Comparison of ENCODE assay signal across 22 cellular contexts in genomic region chr1:14961661-14962267, GRCh38.
DNase-seq lines count a peak whose midpoint lies in the region; ATAC-seq, FAIRE-seq and TF ChIP-seq lines count a peak whose summit lies in the region.
"Had no signal": no experiment of that assay in that cellular context is flagged by ENCODE, and none has a peak within 500 bp of the region (broad histone marks: within the 10 kb centered on the region; RNA-seq: fewer than 3 reads in every experiment).

No MANE protein-coding gene starts in this region.

- peak; percentile 47 to 57 for ATAC-seq in right cardiac atrium
- no peak for ATAC-seq in left ventricle myocardium superior
- ATAC-seq in natural killer cell treated with Interleukin-12 subunit alpha and Interleukin-12 subunit beta and Interleukin-15 and Interleukin-18, amount 100 ng/mL, for 72 hours: no peak
- no peak for ATAC-seq in GM21381 (IDR thresholded peaks at IDR 0.05; ENCODE audit: unreplicated experiment)
- ATAC-seq: natural killer cell, Right ventricle myocardium inferior, T-cell had no signal

- H3K9me3 ChIP-seq in right cardiac atrium (ENCODE audit: control insufficient read depth, low read length) (no peaks in the 10 kb centered on the region), spleen (peaks cover 0 to 4% (median 0%) of the 10 kb centered on the region in 8 donors)
- H3K9me3 ChIP-seq: esophagus squamous epithelium, MG63 had no signal

- no peaks in the 10 kb centered on the region for H3K9me3 Mint-ChIP-seq in natural killer cell treated with Interleukin-12 subunit alpha and Interleukin-12 subunit beta and Interleukin-15 and Interleukin-18, amount 100 ng/mL, for 72 hours
- H3K9me3 Mint-ChIP-seq: activated CD4-positive, alpha-beta T cell treated with anti-CD3 and anti-CD28 coated beads, Interleukin-2, amount 10 ng/mL, durations not matched to agents 24 days and 14 days; activated naive CD8-positive, alpha-beta T cell treated with anti-CD3 and anti-CD28 coated beads, Interleukin-2, amount 10 ng/mL, durations not matched to agents 7 days and 5 days; natural killer cell; T-cell had no signal

- H3K36me3 ChIP-seq in bronchial epithelial cell (ENCODE audit: control insufficient read depth, insufficient read depth, low read length) (peaks cover 6% of the 10 kb centered on the region), spleen (peaks cover 0 to 66% (median 16%) of the 10 kb centered on the region in 6 donors)

- no peaks in the 10 kb centered on the region for H3K36me3 Mint-ChIP-seq in natural killer cell treated with Interleukin-12 subunit alpha and Interleukin-12 subunit beta and Interleukin-15 and Interleukin-18, amount 100 ng/mL, for 72 hours
- H3K36me3 Mint-ChIP-seq: activated naive CD8-positive, alpha-beta T cell treated with anti-CD3 and anti-CD28 coated beads, Interleukin-2, amount 10 ng/mL, durations not matched to agents 7 days and 5 days; natural killer cell; T-cell had no signal

- H3K4me3 ChIP-seq in right cardiac atrium (ENCODE audit: low read length) (no peak overlapping the region), bronchial epithelial cell (ENCODE audit: low read depth, low read length) (no peak overlapping the region), spleen (no peak overlapping the region)
- H3K4me3 ChIP-seq: esophagus squamous epithelium, MG63 had no signal

- no peak overlapping the region for H3K4me3 Mint-ChIP-seq in natural killer cell treated with Interleukin-12 subunit alpha and Interleukin-12 subunit beta and Interleukin-15 and Interleukin-18, amount 100 ng/mL, for 72 hours
- H3K4me3 Mint-ChIP-seq: activated CD4-positive, alpha-beta T cell treated with anti-CD3 and anti-CD28 coated beads, Interleukin-2, amount 10 ng/mL, durations not matched to agents 24 days and 14 days; activated naive CD8-positive, alpha-beta T cell treated with anti-CD3 and anti-CD28 coated beads, Interleukin-2, amount 10 ng/mL, durations not matched to agents 7 days and 5 days; natural killer cell; T-cell had no signal

- peak in 1 of 3 donors; percentile 75 for DNase-seq in right cardiac atrium
- no peak for DNase-seq in left ventricle myocardium superior
- peak; percentile 47 for DNase-seq in NAMALWA (ENCODE audit: low spot score)
- peak; percentile 18 for DNase-seq in bronchial epithelial cell (ENCODE audit: low read depth)
- no peak for DNase-seq in spleen
- DNase-seq in natural killer cell treated with Interleukin-12 subunit alpha and Interleukin-12 subunit beta and Interleukin-15 and Interleukin-18, amount 100 ng/mL, for 72 hours (ENCODE audit: low spot score): no peak
- DNase-seq in NOMO-1 treated with dmso at 0.1 percent for 144 hours (lab: John Stamatoyannopoulos, UW; ENCODE audit: unreplicated experiment): no peak
- DNase-seq: activated CD4-positive, alpha-beta T cell treated with anti-CD3 and anti-CD28 coated beads, Interleukin-2, amount 10 ng/mL, durations not matched to agents 24 days and 14 days; activated CD8-positive, alpha-beta memory T cell treated with anti-CD3 and anti-CD28 coated beads, Interleukin-2, amount 50 U/mL, for 4 hours; activated naive CD8-positive, alpha-beta T cell treated with anti-CD3 and anti-CD28 coated beads, Interleukin-2, amount 10 ng/mL, durations not matched to agents 7 days and 5 days; effector memory CD4-positive, alpha-beta T cell; esophagus squamous epithelium; MG63; natural killer cell; NCI-H1930; NCI-H510A; stimulated activated CD4-positive, alpha-beta T cell treated with anti-CD3 and anti-CD28 coated beads, Interleukin-2, amount 100 ng/mL, for 24 hours; stimulated activated naive CD4-positive, alpha-beta T cell; T-cell had no signal

- WGBS in right cardiac atrium: 78% methylated on average over 3 of the region's 3 CpGs
- WGBS in spleen, 5 donors: 49 to 92% (median 69%) methylated on average over 3 of the region's 3 CpGs

- no peak for TF ChIP-seq POLR2A in spleen (IDR thresholded peaks at IDR 0.05)

- no peak overlapping the region for H3K27ac Mint-ChIP-seq in natural killer cell treated with Interleukin-12 subunit alpha and Interleukin-12 subunit beta and Interleukin-15 and Interleukin-18, amount 100 ng/mL, for 72 hours
- H3K27ac Mint-ChIP-seq: activated CD4-positive, alpha-beta T cell treated with anti-CD3 and anti-CD28 coated beads, Interleukin-2, amount 10 ng/mL, durations not matched to agents 24 days and 14 days; activated naive CD8-positive, alpha-beta T cell treated with anti-CD3 and anti-CD28 coated beads, Interleukin-2, amount 10 ng/mL, durations not matched to agents 7 days and 5 days; natural killer cell; T-cell had no signal

- peak; percentile 79 for FAIRE-seq in bronchial epithelial cell (lab: Jason Lieb, UNC)

- H3K4me1 ChIP-seq in right cardiac atrium (ENCODE audit: control insufficient read depth, insufficient read depth, low read length): no peaks in the 10 kb centered on the region
- H3K4me1 ChIP-seq in spleen: peaks cover 0 to 53% (median 26%) of the 10 kb centered on the region in 6 donors

- H3K27ac ChIP-seq in right cardiac atrium (ENCODE audit: low read length) (no peak overlapping the region), spleen (peak overlapping the region in 5 of 8 donors; percentile 0 to 31 (median 5))
- H3K27ac ChIP-seq: C4-2B, esophagus squamous epithelium had no signal

- peaks cover 0 to 3% of the 10 kb centered on the region in 2 donors for H3K27me3 Mint-ChIP-seq in natural killer cell treated with Interleukin-12 subunit alpha and Interleukin-12 subunit beta and Interleukin-15 and Interleukin-18, amount 100 ng/mL, for 72 hours
- H3K27me3 Mint-ChIP-seq: activated CD4-positive, alpha-beta T cell treated with anti-CD3 and anti-CD28 coated beads, Interleukin-2, amount 10 ng/mL, durations not matched to agents 24 days and 14 days; activated naive CD8-positive, alpha-beta T cell treated with anti-CD3 and anti-CD28 coated beads, Interleukin-2, amount 10 ng/mL, durations not matched to agents 7 days and 5 days; T-cell had no signal

- intact Hi-C loops in right cardiac atrium (cut with DNase I): no loop called here
- intact Hi-C loops in left ventricle myocardium superior (cut with micrococcal nuclease): no loop called here
- intact Hi-C loops in spleen (cut with DNase I; ENCODE audit: low total_unique reads): no loop called here

- TF ChIP-seq CTCF in bronchial epithelial cell (IDR thresholded peaks at IDR 0.05; ENCODE audit: insufficient read depth, low read length, severe bottlenecking) (no peak), spleen (IDR thresholded peaks at IDR 0.05 in 8 of 11, conservative IDR thresholded peaks at IDR 0.05 in 3 of 11) (no peak)

- no peaks in the 10 kb centered on the region for H3K4me1 Mint-ChIP-seq in natural killer cell treated with Interleukin-12 subunit alpha and Interleukin-12 subunit beta and Interleukin-15 and Interleukin-18, amount 100 ng/mL, for 72 hours (ENCODE audit: low read depth in 2 of 2)
- H3K4me1 Mint-ChIP-seq: activated CD4-positive, alpha-beta T cell treated with anti-CD3 and anti-CD28 coated beads, Interleukin-2, amount 10 ng/mL, durations not matched to agents 24 days and 14 days; activated naive CD8-positive, alpha-beta T cell treated with anti-CD3 and anti-CD28 coated beads, Interleukin-2, amount 10 ng/mL, durations not matched to agents 7 days and 5 days; natural killer cell; T-cell had no signal

- no peaks in the 10 kb centered on the region for H3K27me3 ChIP-seq in right cardiac atrium (ENCODE audit: control insufficient read depth, insufficient read depth)
- no peaks in the 10 kb centered on the region for H3K27me3 ChIP-seq in bronchial epithelial cell (ENCODE audit: control insufficient read depth, insufficient read depth, low read length)
- no peaks in the 10 kb centered on the region for H3K27me3 ChIP-seq in spleen (replicated peaks in 1 of 7)
- H3K27me3 ChIP-seq: esophagus squamous epithelium, MG63 had no signal

Comparison
In these comparisons a context has a peak if more than half of its experiments do, and no peak if none do; other contexts are left out.
1. ATAC-seq: peak in right cardiac atrium (2 of 2); none in left ventricle myocardium superior (single experiment), natural killer cell treated with Interleukin-12 subunit alpha and Interleukin-12 subunit beta and Interleukin-15 and Interleukin-18, amount 100 ng/mL, for 72 hours (0 of 2) and GM21381 (single experiment).
2. DNase-seq: peak in NAMALWA (single experiment) and bronchial epithelial cell (single experiment); none in left ventricle myocardium superior (single experiment), spleen (single experiment), natural killer cell treated with Interleukin-12 subunit alpha and Interleukin-12 subunit beta and Interleukin-15 and Interleukin-18, amount 100 ng/mL, for 72 hours (single experiment) and NOMO-1 treated with dmso at 0.1 percent for 144 hours (single experiment).